Comparison of ENCODE assay signal across 9 cellular contexts in genomic region chr15:64845183-64845611, GRCh38. TPM values are rescaled to one million over a fixed set of nuclear protein-coding genes. Genes with fewer than 3 reads are reported as not detected.
DNase-seq lines count a peak whose midpoint lies in the region; ATAC-seq and TF ChIP-seq lines count a peak whose summit lies in the region.
"Had no signal": no experiment of that assay in that cellular context is flagged by ENCODE, and none has a peak within 500 bp of the region (broad histone marks: within the 10 kb centered on the region; RNA-seq: fewer than 3 reads in every experiment).

No MANE protein-coding gene starts in this region.

- no peaks in the 10 kb centered on the region for H3K27me3 Mint-ChIP-seq in T-helper 17 cell

- peak overlapping the region; percentile 98 for H3K4me3 Mint-ChIP-seq in T-helper 17 cell

- peaks cover 61% of the 10 kb centered on the region for H3K4me1 Mint-ChIP-seq in T-helper 17 cell

- H3K36me3 Mint-ChIP-seq in T-helper 17 cell (ENCODE audit: low read depth): peaks cover 7% of the 10 kb centered on the region

- H3K27me3 ChIP-seq in GM06990 (replicated peaks; ENCODE audit: control insufficient read depth, insufficient read depth, low read length): no peaks in the 10 kb centered on the region

- peak overlapping the region; percentile 98 for H3K4me3 ChIP-seq in GM06990 (replicated peaks; ENCODE audit: low read depth, low read length)

- TF ChIP-seq CTCF in GM06990 (IDR thresholded peaks at IDR 0.05; ENCODE audit: insufficient read depth, low read length, poor library complexity, severe bottlenecking): no peak

- no peaks in the 10 kb centered on the region for H3K9me3 ChIP-seq in T-helper 17 cell (ENCODE audit: control insufficient read depth, low read length, poor library complexity, severe bottlenecking)

- no peak for DNase-seq in GM06990 (ENCODE audit: extremely low read depth, insufficient read length)
- no peak for DNase-seq in T-helper 17 cell
- peak; percentile 66 for DNase-seq in glomerular visceral epithelial cell (ENCODE audit: extremely low spot score)
- DNase-seq in renal cortical epithelial cell (ENCODE audit: low read depth): peak; percentile 56
- DNase-seq in retina: no peak
- DNase-seq in NCI-H345 treated with DMSO at 0.1 percent for 48 hours (lab: John Stamatoyannopoulos, UW; ENCODE audit: unreplicated experiment): no peak
- DNase-seq: activated CD4-positive, alpha-beta T cell treated with anti-CD3 and anti-CD28 coated beads for 1 hour had no signal

- peaks cover 12% of the 10 kb centered on the region for H3K36me3 ChIP-seq in GM06990 (ENCODE audit: control insufficient read depth, insufficient read depth, low read length)

- ATAC-seq in T-helper 17 cell (no peak), HG02642 (IDR thresholded peaks at IDR 0.05; ENCODE audit: poor library complexity, unreplicated experiment) (no peak), GM18498 (IDR thresholded peaks at IDR 0.05; ENCODE audit: unreplicated experiment) (no peak)

- peak overlapping the region; percentile 95 for H3K27ac Mint-ChIP-seq in T-helper 17 cell

RNA-seq across cellular contexts. Expression of gene PLEKHO2, which starts 3.5 kb away (rescaled TPM):
- total RNA-seq in T-helper 17 cell: 10 to 100 TPM; 16.3 to 18.2 TPM
- 8.7 and 11.9 TPM in 2 replicates for total RNA-seq in renal cortical epithelial cell

RNA-seq across cellular contexts. Expression of gene PIF1, which starts 19.8 kb away (rescaled TPM):
- total RNA-seq in T-helper 17 cell (under 1 TPM; 0.44 to 0.45 TPM), renal cortical epithelial cell (0.60 and 5.7 TPM in 2 replicates)

Comparison
In these comparisons a context has a peak if more than half of its experiments do, and no peak if none do; other contexts are left out.
1. DNase-seq: peak in glomerular visceral epithelial cell (single experiment) and renal cortical epithelial cell (single experiment); none in GM06990 (single experiment), T-helper 17 cell (0 of 3), retina (single experiment) and NCI-H345 treated with DMSO at 0.1 percent for 48 hours (single experiment).